1 cellular context compared by ENCODE assay signal in genomic region chr9:125143377-125144090, GRCh38.
TF ChIP-seq lines count a peak whose summit lies in the region.

Gene SCAI (minus strand): TSS chr9:125143528. CDS start chr9:125143437, 91 bp downstream.

TF ChIP-seq in K562, 482 proteins besides CTCF, POLR2A, EP300 and RAD21 (continued from another document and continues in another):
- peak; percentile 83 for TF ChIP-seq MGA (IDR thresholded peaks at IDR 0.05)
- no peak for TF ChIP-seq ZNF133 (CRISPR knock-in tag; IDR thresholded peaks at IDR 0.05)
- TF ChIP-seq ZBTB26 (CRISPR knock-in tag; IDR thresholded peaks at IDR 0.05): 0 out of 2 replicates have a peak, but pooled peaks have one; percentile 21
- TF ChIP-seq KDM1A (IDR thresholded peaks at IDR 0.05): no peak
- TF ChIP-seq TCF7L2 (IDR thresholded peaks at IDR 0.05; ENCODE audit: low read depth, low read length): no peak
- no peak for TF ChIP-seq ZNF584 (CRISPR knock-in tag; IDR thresholded peaks at IDR 0.05; ENCODE audit: low read depth)
- no peak for TF ChIP-seq SRSF9 (IDR thresholded peaks at IDR 0.05; ENCODE audit: borderline replicate concordance, low read depth, low read length)
- peak; percentile 62; the same call in 1 of the 2 replicates for TF ChIP-seq MAX (CRISPR knock-in tag; IDR thresholded peaks at IDR 0.05)
- no peak for TF ChIP-seq PPARD (CRISPR knock-in tag; IDR thresholded peaks at IDR 0.05)
- peak in 1 of 2 experiments; percentile 71; a peak in 1 of 3 replicates for TF ChIP-seq CBX3 (IDR thresholded peaks at IDR 0.05; ENCODE audit: borderline replicate concordance in 1 of 2, low read length in 2 of 2)
- peak; percentile 61 to 72 for TF ChIP-seq NRF1 (conservative IDR thresholded peaks at IDR 0.05 in 1 of 2, IDR thresholded peaks at IDR 0.05 in 1 of 2)
- TF ChIP-seq FOXK1 (CRISPR knock-in tag; IDR thresholded peaks at IDR 0.05; ENCODE audit: borderline replicate concordance): no peak
- no peak for TF ChIP-seq TAF9B (IDR thresholded peaks at IDR 0.05; ENCODE audit: partially characterized antibody)
- no peak for TF ChIP-seq MEF2D (tag; conservative IDR thresholded peaks at IDR 0.05; ENCODE audit: low read depth)
- peak in 2 of 3 experiments; percentile 38 to 46 for TF ChIP-seq YY1 (IDR thresholded peaks at IDR 0.05; ENCODE audit: borderline replicate concordance in 1 of 3, control insufficient read depth in 1 of 3, extremely low read depth in 1 of 3, insufficient read depth in 3 of 3, insufficient read length in 1 of 3, insufficient replicate concordance in 2 of 3, low read depth in 1 of 3, low read length in 2 of 3)
- no peak for TF ChIP-seq LARP7 (IDR thresholded peaks at IDR 0.05)
- peak; percentile 97 for TF ChIP-seq NEUROD1 (IDR thresholded peaks at IDR 0.05; ENCODE audit: borderline replicate concordance, low read depth, low read length, partially characterized antibody)
- TF ChIP-seq CBX8 (IDR thresholded peaks at IDR 0.05; ENCODE audit: borderline replicate concordance, extremely low read depth, low read depth, low read length, poor library complexity, severe bottlenecking): no peak
- TF ChIP-seq NR1H2 (CRISPR knock-in tag; IDR thresholded peaks at IDR 0.05): no peak
- no peak for TF ChIP-seq ETV5 (CRISPR knock-in tag; IDR thresholded peaks at IDR 0.05; ENCODE audit: low read depth)
- TF ChIP-seq ZNF740 (CRISPR knock-in tag; IDR thresholded peaks at IDR 0.05): no peak
- TF ChIP-seq ZNF740 (tag; IDR thresholded peaks at IDR 0.05): no peak
- no peak for TF ChIP-seq ZBTB2 (IDR thresholded peaks at IDR 0.05)
- TF ChIP-seq CBFA2T2 (conservative IDR thresholded peaks at IDR 0.05): 0 out of 2 replicates have a peak, but pooled peaks have one; percentile 13
- no peak for TF ChIP-seq ZNF431 (CRISPR knock-in tag; IDR thresholded peaks at IDR 0.05)
- no peak for TF ChIP-seq ZNF318 (IDR thresholded peaks at IDR 0.05; ENCODE audit: borderline replicate concordance in 1 of 2, low read depth in 1 of 2)
- TF ChIP-seq EZH2 (IDR thresholded peaks at IDR 0.05; ENCODE audit: borderline replicate concordance, low read depth, low read length): no peak
- no peak for TF ChIP-seq BRF1 (IDR thresholded peaks at IDR 0.05; ENCODE audit: borderline replicate concordance, extremely low read depth, insufficient read length)
- TF ChIP-seq ZNF3 (CRISPR knock-in tag; IDR thresholded peaks at IDR 0.05): no peak
